Comparison of ENCODE assay signal across 35 cellular contexts in genomic region chr10:130541090-130541489, GRCh38.
"Had no signal": no experiment of that assay in that cellular context is flagged by ENCODE, and none has a peak within 500 bp of the region (broad histone marks: within the 10 kb centered on the region; RNA-seq: fewer than 3 reads in every experiment).

No MANE protein-coding gene starts in this region.

- H3K4me3 ChIP-seq: MG63 had no signal

- H3K36me3 ChIP-seq: MG63 had no signal

- DNase-seq: Karpas-422, Kasumi-1, KBM-7, KG1, MG63, MM.1S, MV-4-11, NCI-H1048, NCI-H1092, NCI-H1092 treated with DMSO at 0.1 percent for 48 hours, NCI-H1105, NCI-H1105 treated with DMSO at 0.1 percent for 48 hours, NCI-H1417, NCI-H1417 treated with DMSO at 0.1 percent for 48 hours, NCI-H1436, NCI-H1436 treated with DMSO at 0.1 percent for 48 hours, NCI-H146, NCI-H1694, NCI-H1694 treated with DMSO at 0.1 percent for 48 hours, NCI-H187, NCI-H187 treated with DMSO at 0.1 percent for 48 hours, NCI-H1930, NCI-H2029, NCI-H2029 treated with DMSO at 0.1 percent for 48 hours, NCI-H2081, NCI-H2081 treated with DMSO at 0.1 percent for 48 hours, NCI-H2107, NCI-H2171, NCI-H2171 treated with DMSO at 0.1 percent for 48 hours, NCI-H2227 treated with DMSO at 0.1 percent for 48 hours, NCI-H226, NCI-H345, NCI-H446, NCI-H446 treated with DMSO at 0.1 percent for 48 hours had no signal

- H3K27ac ChIP-seq: KMS-11 had no signal

- H3K9me3 ChIP-seq: MG63 had no signal

- H3K27me3 ChIP-seq: MG63 had no signal
